1 cellular context compared by ENCODE assay signal in the genomic region with DNA sequence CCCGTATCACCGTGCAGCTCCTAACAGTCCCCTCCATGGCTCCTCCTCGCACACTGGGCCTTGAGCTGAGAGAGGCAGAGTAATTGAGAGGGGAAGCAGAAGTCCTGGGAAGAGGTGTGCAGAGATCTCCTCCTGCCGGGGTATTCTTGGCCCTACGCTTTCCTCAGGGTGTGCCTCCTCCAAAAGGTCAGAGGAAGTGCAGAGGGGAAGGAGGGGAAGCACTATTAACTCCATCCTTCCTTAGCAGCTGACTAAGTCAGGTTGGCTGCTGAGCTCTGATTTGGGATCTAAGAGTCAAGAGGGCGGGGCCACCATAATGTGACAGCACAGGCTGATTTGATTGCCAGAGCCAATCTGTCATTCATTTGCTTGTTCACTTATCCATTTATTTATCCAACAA.
TF ChIP-seq lines count a peak whose summit lies in the region.

No MANE protein-coding gene starts in this region.

TF ChIP-seq in K562, 482 proteins besides CTCF, POLR2A, EP300 and RAD21 (continued from another document):
- TF ChIP-seq, protein P1, sequence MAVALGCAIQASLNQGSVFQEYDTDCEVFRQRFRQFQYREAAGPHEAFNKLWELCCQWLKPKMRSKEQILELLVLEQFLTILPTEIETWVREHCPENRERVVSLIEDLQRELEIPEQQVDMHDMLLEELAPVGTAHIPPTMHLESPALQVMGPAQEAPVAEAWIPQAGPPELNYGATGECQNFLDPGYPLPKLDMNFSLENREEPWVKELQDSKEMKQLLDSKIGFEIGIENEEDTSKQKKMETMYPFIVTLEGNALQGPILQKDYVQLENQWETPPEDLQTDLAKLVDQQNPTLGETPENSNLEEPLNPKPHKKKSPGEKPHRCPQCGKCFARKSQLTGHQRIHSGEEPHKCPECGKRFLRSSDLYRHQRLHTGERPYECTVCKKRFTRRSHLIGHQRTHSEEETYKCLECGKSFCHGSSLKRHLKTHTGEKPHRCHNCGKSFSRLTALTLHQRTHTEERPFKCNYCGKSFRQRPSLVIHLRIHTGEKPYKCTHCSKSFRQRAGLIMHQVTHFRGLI (CRISPR knock-in tag; IDR thresholded peaks at IDR 0.05), result no peak
- TF ChIP-seq, protein P2, sequence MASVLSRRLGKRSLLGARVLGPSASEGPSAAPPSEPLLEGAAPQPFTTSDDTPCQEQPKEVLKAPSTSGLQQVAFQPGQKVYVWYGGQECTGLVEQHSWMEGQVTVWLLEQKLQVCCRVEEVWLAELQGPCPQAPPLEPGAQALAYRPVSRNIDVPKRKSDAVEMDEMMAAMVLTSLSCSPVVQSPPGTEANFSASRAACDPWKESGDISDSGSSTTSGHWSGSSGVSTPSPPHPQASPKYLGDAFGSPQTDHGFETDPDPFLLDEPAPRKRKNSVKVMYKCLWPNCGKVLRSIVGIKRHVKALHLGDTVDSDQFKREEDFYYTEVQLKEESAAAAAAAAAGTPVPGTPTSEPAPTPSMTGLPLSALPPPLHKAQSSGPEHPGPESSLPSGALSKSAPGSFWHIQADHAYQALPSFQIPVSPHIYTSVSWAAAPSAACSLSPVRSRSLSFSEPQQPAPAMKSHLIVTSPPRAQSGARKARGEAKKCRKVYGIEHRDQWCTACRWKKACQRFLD (CRISPR knock-in tag; IDR thresholded peaks at IDR 0.05), result no peak
- TF ChIP-seq, protein P3, sequence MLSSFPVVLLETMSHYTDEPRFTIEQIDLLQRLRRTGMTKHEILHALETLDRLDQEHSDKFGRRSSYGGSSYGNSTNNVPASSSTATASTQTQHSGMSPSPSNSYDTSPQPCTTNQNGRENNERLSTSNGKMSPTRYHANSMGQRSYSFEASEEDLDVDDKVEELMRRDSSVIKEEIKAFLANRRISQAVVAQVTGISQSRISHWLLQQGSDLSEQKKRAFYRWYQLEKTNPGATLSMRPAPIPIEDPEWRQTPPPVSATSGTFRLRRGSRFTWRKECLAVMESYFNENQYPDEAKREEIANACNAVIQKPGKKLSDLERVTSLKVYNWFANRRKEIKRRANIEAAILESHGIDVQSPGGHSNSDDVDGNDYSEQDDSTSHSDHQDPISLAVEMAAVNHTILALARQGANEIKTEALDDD (IDR thresholded peaks at IDR 0.05), result peak; percentile 44; the same call in 1 of the 2 replicates
- TF ChIP-seq ATF1 (CRISPR knock-in tag; IDR thresholded peaks at IDR 0.05) (no peak), ATF1 (tag; IDR thresholded peaks at IDR 0.05) (no peak), SIN3A (IDR thresholded peaks at IDR 0.05; ENCODE audit: borderline replicate concordance in 2 of 2, control insufficient read depth in 1 of 2, low read depth in 2 of 2, low read length in 2 of 2) (no peak), MEF2D (tag; conservative IDR thresholded peaks at IDR 0.05; ENCODE audit: low read depth) (no peak), KAT8 (IDR thresholded peaks at IDR 0.05; ENCODE audit: low read depth) (no peak), SMC3 (conservative IDR thresholded peaks at IDR 0.05; ENCODE audit: insufficient read depth, low read depth, low read length) (0 out of 2 replicates have a peak, but pooled peaks have one; percentile 10), ESRRB (CRISPR knock-in tag; IDR thresholded peaks at IDR 0.05; ENCODE audit: borderline replicate concordance) (no peak), SPI1 (IDR thresholded peaks at IDR 0.05; ENCODE audit: borderline replicate concordance, low read depth, low read length) (peak; percentile 86; the same call in 1 of the 2 replicates), ZNF384 (IDR thresholded peaks at IDR 0.05; ENCODE audit: low read depth, low read length) (no peak), NR2C1 (IDR thresholded peaks at IDR 0.05) (peak; percentile 46), NR2C1 (tag; IDR thresholded peaks at IDR 0.05) (peak; percentile 68), GTF2B (IDR thresholded peaks at IDR 0.05; ENCODE audit: extremely low read depth, insufficient read length) (no peak), SMAD2 (IDR thresholded peaks at IDR 0.05; ENCODE audit: low read depth, low read length) (no peak), NR3C1 (CRISPR knock-in tag; IDR thresholded peaks at IDR 0.05) (no peak), WHSC1 (IDR thresholded peaks at IDR 0.05; ENCODE audit: low read length) (no peak), RCOR1 (IDR thresholded peaks at IDR 0.05; ENCODE audit: borderline replicate concordance in 1 of 2, low read depth in 2 of 2, low read length in 2 of 2) (peak in 1 of 2 experiments; percentile 89; a peak in 3 of 4 replicates), ETV5 (CRISPR knock-in tag; IDR thresholded peaks at IDR 0.05; ENCODE audit: low read depth) (peak; percentile 72; the same call in 1 of the 2 replicates), ETV6 (IDR thresholded peaks at IDR 0.05; ENCODE audit: borderline replicate concordance in 1 of 2, low read depth in 2 of 2, low read length in 1 of 2) (peak; percentile 37 to 57; a peak in 1 of 4 replicates), ETV6 (CRISPR knock-in tag; IDR thresholded peaks at IDR 0.05; ENCODE audit: borderline replicate concordance) (no peak), PTBP1 (IDR thresholded peaks at IDR 0.05; ENCODE audit: low read depth, low read length) (no peak), ETV1 (tag; conservative IDR thresholded peaks at IDR 0.05; ENCODE audit: low read depth) (peak; percentile 82), RB1 (IDR thresholded peaks at IDR 0.05; ENCODE audit: low read depth) (peak; percentile 36; the same call in 1 of the 2 replicates), ZNF282 (CRISPR knock-in tag; IDR thresholded peaks at IDR 0.05) (no peak), PHF21A (IDR thresholded peaks at IDR 0.05; ENCODE audit: borderline replicate concordance, low read depth) (no peak)
- TF ChIP-seq, protein P4, sequence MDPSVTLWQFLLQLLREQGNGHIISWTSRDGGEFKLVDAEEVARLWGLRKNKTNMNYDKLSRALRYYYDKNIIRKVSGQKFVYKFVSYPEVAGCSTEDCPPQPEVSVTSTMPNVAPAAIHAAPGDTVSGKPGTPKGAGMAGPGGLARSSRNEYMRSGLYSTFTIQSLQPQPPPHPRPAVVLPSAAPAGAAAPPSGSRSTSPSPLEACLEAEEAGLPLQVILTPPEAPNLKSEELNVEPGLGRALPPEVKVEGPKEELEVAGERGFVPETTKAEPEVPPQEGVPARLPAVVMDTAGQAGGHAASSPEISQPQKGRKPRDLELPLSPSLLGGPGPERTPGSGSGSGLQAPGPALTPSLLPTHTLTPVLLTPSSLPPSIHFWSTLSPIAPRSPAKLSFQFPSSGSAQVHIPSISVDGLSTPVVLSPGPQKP (CRISPR knock-in tag; IDR thresholded peaks at IDR 0.05), result no peak
